Comparison of ENCODE assay signal across 8 cellular contexts in genomic region chr9:98034593-98035546, GRCh38. TPM values are rescaled to one million over a fixed set of nuclear protein-coding genes. Genes with fewer than 3 reads are reported as not detected.
DNase-seq lines count a peak whose midpoint lies in the region; ATAC-seq lines count a peak whose summit lies in the region.

No MANE protein-coding gene starts in this region.

- H3K27me3 Mint-ChIP-seq in activated CD8-positive, alpha-beta T cell treated with anti-CD3 and anti-CD28 coated beads, Interleukin-2, amount 10 ng/mL, durations not matched to agents 7 days and 5 days (ENCODE audit: low read depth): no peaks in the 10 kb centered on the region

- no peaks in the 10 kb centered on the region for H3K4me1 ChIP-seq in endocrine pancreas (ENCODE audit: control insufficient read depth, insufficient read depth, low read length)

- peak; percentile 56 for ATAC-seq in HG02981 (IDR thresholded peaks at IDR 0.05; ENCODE audit: unreplicated experiment)
- ATAC-seq in activated CD8-positive, alpha-beta T cell treated with anti-CD3 and anti-CD28 coated beads, Interleukin-2, amount 10 ng/mL, durations not matched to agents 7 days and 5 days: peak; percentile 98

- H3K4me3 ChIP-seq in endocrine pancreas (ENCODE audit: control insufficient read depth, insufficient read depth, low read length): no peak overlapping the region

- no peaks in the 10 kb centered on the region for H3K27me3 ChIP-seq in endocrine pancreas (ENCODE audit: control insufficient read depth, insufficient read depth, low read length)

- CTCF ChIA-PET in activated CD8-positive, alpha-beta T cell treated with anti-CD3 and anti-CD28 coated beads, Interleukin-2, amount 10 ng/mL, durations not matched to agents 7 days and 5 days (lab: Charles Lee): interaction anchor here (0.6 to 2.7 kb wide), 47 partner anchors 9 to 225 kb away, joined by 3 to 50 read pairs (median 4); partner anchors contain the start of genes ANP32B, NANS, TBC1D2 and TRMO

- no peaks in the 10 kb centered on the region for H3K36me3 ChIP-seq in endocrine pancreas (ENCODE audit: control insufficient read depth, insufficient read depth, low read length)

- no peak overlapping the region for H3K4me3 Mint-ChIP-seq in activated CD8-positive, alpha-beta T cell treated with anti-CD3 and anti-CD28 coated beads, Interleukin-2, amount 10 ng/mL, durations not matched to agents 7 days and 5 days

- DNase-seq in NCI-H2081 (lab: John Stamatoyannopoulos, UW): peak; percentile 67 to 72
- no peak for DNase-seq in NCI-H2081 treated with DMSO at 0.1 percent for 48 hours (lab: John Stamatoyannopoulos, UW)
- peak; percentile 88 for DNase-seq in NCI-H82 (lab: John Stamatoyannopoulos, UW)
- DNase-seq in activated CD8-positive, alpha-beta T cell treated with anti-CD3 and anti-CD28 coated beads, Interleukin-2, amount 10 ng/mL, durations not matched to agents 7 days and 5 days: peak; percentile 95
- peak; percentile 66 for DNase-seq in middle frontal gyrus (ENCODE audit: extremely low spot score, low spot score)
- peak; percentile 81 for DNase-seq in stimulated activated CD8-positive, alpha-beta memory T cell treated with anti-CD3 and anti-CD28 coated beads, Interleukin-4, amount 100 ng/mL, for 24 hours (ENCODE audit: low read depth)

- POLR2A ChIA-PET in activated CD8-positive, alpha-beta T cell treated with anti-CD3 and anti-CD28 coated beads, Interleukin-2, amount 10 ng/mL, durations not matched to agents 7 days and 5 days (lab: Charles Lee): interaction anchor here (1.0 kb wide), 2 partner anchors 52 to 112 kb away, joined by 3 read pairs; partner anchors contain the start of genes ANP32B and TRMO

- H3K4me1 Mint-ChIP-seq in activated CD8-positive, alpha-beta T cell treated with anti-CD3 and anti-CD28 coated beads, Interleukin-2, amount 10 ng/mL, durations not matched to agents 7 days and 5 days (ENCODE audit: low read depth): peaks cover 10% of the 10 kb centered on the region

- H3K9ac ChIP-seq in endocrine pancreas (ENCODE audit: control insufficient read depth, insufficient read depth, low read length): peak overlapping the region; percentile 58

- peak overlapping the region; percentile 65 for H3K27ac Mint-ChIP-seq in activated CD8-positive, alpha-beta T cell treated with anti-CD3 and anti-CD28 coated beads, Interleukin-2, amount 10 ng/mL, durations not matched to agents 7 days and 5 days

- no peaks in the 10 kb centered on the region for H3K9me3 Mint-ChIP-seq in activated CD8-positive, alpha-beta T cell treated with anti-CD3 and anti-CD28 coated beads, Interleukin-2, amount 10 ng/mL, durations not matched to agents 7 days and 5 days (ENCODE audit: insufficient read depth)

- no peaks in the 10 kb centered on the region for H3K36me3 Mint-ChIP-seq in activated CD8-positive, alpha-beta T cell treated with anti-CD3 and anti-CD28 coated beads, Interleukin-2, amount 10 ng/mL, durations not matched to agents 7 days and 5 days (ENCODE audit: low read depth)

- no peaks in the 10 kb centered on the region for H3K9me3 ChIP-seq in endocrine pancreas (ENCODE audit: control insufficient read depth, low read length)

RNA-seq across cellular contexts. Expression of gene NANS, which starts 21.7 kb away (rescaled TPM):
- total RNA-seq in activated CD8-positive, alpha-beta T cell treated with anti-CD3 and anti-CD28 coated beads, Interleukin-2, amount 10 ng/mL, durations not matched to agents 7 days and 5 days: 10 to 100 TPM; 45.5 to 46.6 TPM

RNA-seq across cellular contexts. Expression of gene ANP32B, which starts 51.7 kb away (rescaled TPM):
- total RNA-seq in activated CD8-positive, alpha-beta T cell treated with anti-CD3 and anti-CD28 coated beads, Interleukin-2, amount 10 ng/mL, durations not matched to agents 7 days and 5 days: 100 to 1,000 TPM; 347 to 354 TPM
